Comparison of ENCODE assay signal across 9 cellular contexts in the genomic region with DNA sequence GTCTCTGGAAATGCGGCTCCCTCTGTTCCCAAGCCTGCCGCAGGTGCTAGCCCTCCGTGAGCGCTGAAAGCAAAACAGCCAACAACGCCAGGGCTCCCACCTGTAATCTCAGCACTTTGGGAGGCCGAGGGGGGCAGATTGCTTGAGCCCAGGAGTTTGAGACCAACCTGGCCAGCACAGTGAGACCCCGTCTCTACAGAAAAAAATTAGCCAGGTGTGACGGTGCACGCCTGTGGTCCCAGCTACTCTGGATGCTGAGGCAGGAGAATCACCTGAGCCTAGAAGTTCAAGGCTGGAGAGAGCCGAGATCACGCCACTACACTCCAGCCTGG. TPM values are rescaled to one million over a fixed set of nuclear protein-coding genes. Genes with fewer than 3 reads are reported as not detected.
DNase-seq lines count a peak whose midpoint lies in the region; ATAC-seq and TF ChIP-seq lines count a peak whose summit lies in the region.
"Had no signal": no experiment of that assay in that cellular context is flagged by ENCODE, and none has a peak within 500 bp of the region (broad histone marks: within the 10 kb centered on the region; RNA-seq: fewer than 3 reads in every experiment).

No MANE protein-coding gene starts in this region.

- no peak for ATAC-seq in heart right ventricle

- H3K4me1 ChIP-seq in heart right ventricle (peaks cover 26 to 62% (median 54%) of the 10 kb centered on the region in 9 donors), muscle layer of colon (ENCODE audit: insufficient read depth, low read length) (peaks cover 29% of the 10 kb centered on the region), urinary bladder (ENCODE audit: insufficient read depth) (no peaks in the 10 kb centered on the region)

- H3K27ac ChIP-seq in heart right ventricle: peak overlapping the region; percentile 96 to 100 (median 99)
- H3K27ac ChIP-seq in coronary artery: peak overlapping the region; percentile 84 to 100
- H3K27ac ChIP-seq in muscle layer of colon (ENCODE audit: low read depth, low read length): peak overlapping the region; percentile 99
- peak overlapping the region; percentile 91 for H3K27ac ChIP-seq in urinary bladder (ENCODE audit: low read depth)

- DNase-seq in heart right ventricle (no peak), cardiac septum (ENCODE audit: low spot score) (no peak), coronary artery (ENCODE audit: low spot score) (no peak), NCI-H2171 (lab: John Stamatoyannopoulos, UW) (no peak), D341Med (ENCODE audit: low spot score) (no peak)
- DNase-seq in stimulated activated CD4-positive, alpha-beta T cell treated with anti-CD3 and anti-CD28 coated beads, Interleukin-4, amount 100 ng/mL, for 24 hours: no peak
- DNase-seq: activated naive CD4-positive, alpha-beta T cell treated with anti-CD3 and anti-CD28 coated beads, Interleukin-2, amount 10 ng/mL, durations not matched to agents 7 days and 5 days had no signal

- H3K36me3 ChIP-seq in heart right ventricle (no peaks in the 10 kb centered on the region), muscle layer of colon (ENCODE audit: insufficient read depth, low read length) (no peaks in the 10 kb centered on the region), urinary bladder (ENCODE audit: insufficient read depth) (no peaks in the 10 kb centered on the region)

- intact Hi-C loops in heart right ventricle (cut with DNase I) (loop anchor here in 4 of 10 donors (2.0 kb wide), 2 partner anchors 24 to 54 kb away; no protein-coding TSS in a partner anchor), cardiac septum (cut with DNase I) (no loop called here)

- H3K9me3 ChIP-seq in heart right ventricle (no peaks in the 10 kb centered on the region), muscle layer of colon (ENCODE audit: low read length) (no peaks in the 10 kb centered on the region)

- peak overlapping the region; percentile 87 for H3K9ac ChIP-seq in muscle layer of colon (ENCODE audit: low read length)

- no peaks in the 10 kb centered on the region for H3K27me3 ChIP-seq in heart right ventricle
- H3K27me3 ChIP-seq in muscle layer of colon (ENCODE audit: control insufficient read depth in 1 of 2, insufficient read depth in 2 of 2, low read length in 2 of 2): no peaks in the 10 kb centered on the region

- TF ChIP-seq CTCF in heart right ventricle (IDR thresholded peaks at IDR 0.05) (no peak), coronary artery (IDR thresholded peaks at IDR 0.05) (no peak)

- peak overlapping the region; percentile 39 to 60 (median 51) for H3K4me3 ChIP-seq in heart right ventricle
- peak overlapping the region; percentile 83 for H3K4me3 ChIP-seq in coronary artery
- H3K4me3 ChIP-seq in muscle layer of colon (ENCODE audit: low read depth in 1 of 2, low read length in 2 of 2): peak overlapping the region; percentile 68 to 69
- H3K4me3 ChIP-seq in urinary bladder (ENCODE audit: low read depth, low read length): no peak overlapping the region

- WGBS in heart right ventricle, 2 donors: 25 to 26% methylated on average over 11 of the region's 11 CpGs
- 26% methylated on average over 11 of the region's 11 CpGs for WGBS in urinary bladder

RNA-seq across cellular contexts. Expression of a gene that starts 41.3 kb away (rescaled TPM):
- total RNA-seq in heart right ventricle: 100 to 1,000 TPM; 133 to 348 (median 164) TPM
- 100 to 1,000 TPM; 567 to 626 TPM for polyA plus RNA-seq in heart right ventricle
- 256 TPM for total RNA-seq in cardiac septum
- 778 TPM for total RNA-seq in urinary bladder
- 1,510 TPM for polyA plus RNA-seq in urinary bladder
